In the genomic region with DNA sequence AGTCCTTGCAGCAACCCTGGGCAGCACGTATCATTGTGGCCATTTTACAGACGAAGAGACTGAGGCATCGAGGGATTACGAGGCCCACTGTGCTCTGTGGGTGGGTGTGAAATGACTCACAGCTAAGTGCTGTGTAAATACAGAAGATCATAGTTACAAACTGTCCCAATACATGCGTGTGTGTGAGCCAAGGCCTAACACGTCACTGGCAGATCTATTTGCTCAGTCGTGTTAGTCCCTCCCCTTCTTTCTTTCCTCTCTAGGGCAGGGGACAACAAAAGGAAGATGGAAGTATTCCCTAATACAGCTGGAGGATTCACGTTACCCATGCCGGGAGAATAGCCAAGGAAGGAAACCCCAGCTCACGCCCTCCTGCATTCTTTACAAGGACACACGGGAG, we compare ENCODE assay signal across 14 cellular contexts.
A peak's percentile ranks its signal among the peaks of the same experiment; 100 is the strongest.
DNase-seq lines count a peak whose midpoint lies in the region; ATAC-seq, FAIRE-seq and TF ChIP-seq lines count a peak whose summit lies in the region.
"Had no signal": no experiment of that assay in that cellular context is flagged by ENCODE, and none has a peak within 500 bp of the region (broad histone marks: within the 10 kb centered on the region; RNA-seq: fewer than 3 reads in every experiment).

No MANE protein-coding gene starts in this region.

- H3K18ac ChIP-seq in H9 (ENCODE audit: insufficient read length, low read depth, low read length) = no peak overlapping the region

- H4K8ac ChIP-seq in H9 (replicated peaks; ENCODE audit: insufficient read length, low read depth, low read length) = no peak overlapping the region

- H3K79me1 ChIP-seq in H9 (ENCODE audit: insufficient read depth, low read depth, low read length, poor library complexity, severe bottlenecking) = no peaks in the 10 kb centered on the region

- in situ Hi-C loops in K562 (cut with MboI) = no loop called here

- DNase-seq in DMS53 (lab: John Stamatoyannopoulos, UW) = peak; percentile 49
- peak; percentile 4 for DNase-seq in GM23338 (ENCODE audit: low spot score)
- DNase-seq in K562 (ENCODE audit: extremely low read depth in 1 of 4, low spot score in 3 of 4) = no peak
- DNase-seq in lung microvascular endothelial cell (ENCODE audit: low read depth in 2 of 2) = peak; percentile 36 to 64
- DNase-seq in mucosa of gallbladder (ENCODE audit: low spot score) = no peak
- DNase-seq in endothelial cell (ENCODE audit: low spot score) = no peak
- DNase-seq in H9 = no peak
- DNase-seq: foreskin melanocyte; KBM-7; OCI-M1; stimulated activated naive CD8-positive, alpha-beta T cell treated with anti-CD3 and anti-CD28 coated beads, Interleukin-15, amount 100 ng/mL, for 72 hours had no signal

- no peaks in the 10 kb centered on the region for H3K9me3 Mint-ChIP-seq in GM23338
- no peaks in the 10 kb centered on the region for H3K9me3 Mint-ChIP-seq in endothelial cell (ENCODE audit: unreplicated experiment)
- no peaks in the 10 kb centered on the region for H3K9me3 Mint-ChIP-seq in H9
- H3K9me3 Mint-ChIP-seq: stimulated activated naive CD8-positive, alpha-beta T cell treated with anti-CD3 and anti-CD28 coated beads, Interleukin-15, amount 100 ng/mL, for 72 hours had no signal

- H3K4ac ChIP-seq in H9 (ENCODE audit: low read depth, low read length) = no peak overlapping the region

- no peak overlapping the region for H3K23ac ChIP-seq in H9 (ENCODE audit: insufficient read length, low read depth, low read length)

- H3K9me1 ChIP-seq in K562 (ENCODE audit: control insufficient read depth, insufficient read depth, low read length) = no peaks in the 10 kb centered on the region

- no peak overlapping the region for H3K4me2 ChIP-seq in GM23338
- H3K4me2 ChIP-seq in K562 (ENCODE audit: insufficient read depth, low read length) = no peak overlapping the region
- no peak overlapping the region for H3K4me2 ChIP-seq in H9 (ENCODE audit: insufficient read depth, insufficient read length, low read length)
- H3K4me2 ChIP-seq: smooth muscle cell had no signal

- H2BK5ac ChIP-seq in H9 (ENCODE audit: insufficient read length, low read length) = no peak overlapping the region

- H3K56ac ChIP-seq in H9 (ENCODE audit: insufficient read length, low read depth, low read length) = no peak overlapping the region

- no peak overlapping the region for H4K91ac ChIP-seq in H9 (ENCODE audit: insufficient read length, low read depth, low read length)

- H3K9ac ChIP-seq in K562 (ENCODE audit: insufficient read depth in 1 of 2, low read depth in 2 of 2, low read length in 2 of 2) (no peak overlapping the region), H9 (ENCODE audit: extremely low read depth, insufficient read length, low read length) (no peak overlapping the region)

- H3K36me3 ChIP-seq in GM23338 (ENCODE audit: insufficient read depth) = no peaks in the 10 kb centered on the region
- H3K36me3 ChIP-seq in K562 (ENCODE audit: control insufficient read depth, insufficient read depth, low read length) = no peaks in the 10 kb centered on the region
- H3K36me3 ChIP-seq: HAP-1 had no signal

- BruUV-seq in K562 (replicated peaks; lab: Mats Ljungman, UMichigan) = no TSS peak

- TF ChIP-seq CTCF in GM23338 (conservative IDR thresholded peaks at IDR 0.05; ENCODE audit: low read depth in 2 of 2) = no peak
- TF ChIP-seq CTCF in K562 (IDR thresholded peaks at IDR 0.05 in 2 of 3, conservative IDR thresholded peaks at IDR 0.05 in 1 of 3; ENCODE audit: insufficient read depth in 2 of 3, low read depth in 1 of 3, low read length in 3 of 3) = no peak
- TF ChIP-seq CTCF in endothelial cell (IDR thresholded peaks at IDR 0.05; ENCODE audit: unreplicated experiment) = no peak
- TF ChIP-seq CTCF in H9 (conservative IDR thresholded peaks at IDR 0.05) = no peak

- no peak for TF ChIP-seq EP300 in K562 (IDR thresholded peaks at IDR 0.05; ENCODE audit: low read length)

- no peak overlapping the region for H2BK12ac ChIP-seq in H9 (ENCODE audit: insufficient read length, low read depth, low read length)

- no peak for FAIRE-seq in K562 (lab: Jason Lieb, UNC)

- no peak overlapping the region for H3K27ac Mint-ChIP-seq in GM23338
- H3K27ac Mint-ChIP-seq in endothelial cell (ENCODE audit: unreplicated experiment) = no peak overlapping the region
- peak overlapping the region in 1 of 3 experiments; percentile 52; a peak in 1 of 7 replicates for H3K27ac Mint-ChIP-seq in H9
- H3K27ac Mint-ChIP-seq: stimulated activated naive CD8-positive, alpha-beta T cell treated with anti-CD3 and anti-CD28 coated beads, Interleukin-15, amount 100 ng/mL, for 72 hours had no signal

- TF ChIP-seq RAD21 in K562 (CRISPR knock-in tag; conservative IDR thresholded peaks at IDR 0.05 in 1 of 2, IDR thresholded peaks at IDR 0.05 in 1 of 2) = no peak

- H4K5ac ChIP-seq in H9 (ENCODE audit: insufficient read length, low read depth, low read length) = no peak overlapping the region

- no peak overlapping the region for H2BK20ac ChIP-seq in H9 (ENCODE audit: low read depth, low read length, poor library complexity, severe bottlenecking)

- H3K79me2 ChIP-seq in GM23338 (replicated peaks; ENCODE audit: insufficient read depth) (no peaks in the 10 kb centered on the region), K562 (ENCODE audit: control insufficient read depth, insufficient read depth, low read length) (no peaks in the 10 kb centered on the region), H9 (ENCODE audit: insufficient read depth, low read length) (no peaks in the 10 kb centered on the region)

- H3K36me3 Mint-ChIP-seq in GM23338 (ENCODE audit: low read depth) = no peaks in the 10 kb centered on the region
- no peaks in the 10 kb centered on the region for H3K36me3 Mint-ChIP-seq in endothelial cell (ENCODE audit: low read depth, unreplicated experiment)
- no peaks in the 10 kb centered on the region for H3K36me3 Mint-ChIP-seq in H9 (ENCODE audit: insufficient read depth in 1 of 3, low read depth in 3 of 3)

- no peaks in the 10 kb centered on the region; the same call in 1 of the 2 replicates for H3K9me2 ChIP-seq in GM23338 (ENCODE audit: insufficient read depth)

- ATAC-seq in GM23338 (peak; percentile 17; the same call in 1 of the 3 replicates), K562 (no peak), HG03108 (IDR thresholded peaks at IDR 0.05; ENCODE audit: unreplicated experiment) (no peak)
- ATAC-seq: stimulated activated naive CD8-positive, alpha-beta T cell treated with anti-CD3 and anti-CD28 coated beads, Interleukin-15, amount 100 ng/mL, for 72 hours had no signal

- H2BK120ac ChIP-seq in H9 (ENCODE audit: low read depth, low read length, poor library complexity, severe bottlenecking) = no peak overlapping the region

- H2AK5ac ChIP-seq in H9 (ENCODE audit: insufficient read length, low read length) = no peak overlapping the region

- no peaks in the 10 kb centered on the region for H4K20me1 ChIP-seq in GM23338 (replicated peaks; ENCODE audit: insufficient read depth)
- no peaks in the 10 kb centered on the region for H4K20me1 ChIP-seq in K562 (replicated peaks; ENCODE audit: control insufficient read depth, insufficient read depth, low read length)
- H4K20me1 ChIP-seq in H9 (ENCODE audit: control insufficient read depth, insufficient read depth, insufficient read length) = no peaks in the 10 kb centered on the region

- no peak overlapping the region for H3T11ph ChIP-seq in H9 (ENCODE audit: low read length)

- no peaks in the 10 kb centered on the region for H3K23me2 ChIP-seq in H9 (ENCODE audit: insufficient read length, low read depth, low read length, poor library complexity, severe bottlenecking)

- CTCF ChIA-PET in K562 (lab: Yijun Ruan, JAX; ENCODE audit: low intra/inter-chr PET ratio) = no interaction called here

- H3K9me3 ChIP-seq in K562 (replicated peaks; ENCODE audit: control insufficient read depth, insufficient read depth, low read depth, low read length) (no peaks in the 10 kb centered on the region), H9 (ENCODE audit: control insufficient read depth, low read depth, low read length) (no peaks in the 10 kb centered on the region)
- H3K9me3 ChIP-seq: HAP-1 had no signal

- no peak overlapping the region for H3K14ac ChIP-seq in H9 (ENCODE audit: insufficient read depth, low read length)

- no peak overlapping the region for H3K4me3 ChIP-seq in GM23338
- H3K4me3 ChIP-seq in K562 = no peak overlapping the region
- H3K4me3 ChIP-seq: HAP-1, smooth muscle cell had no signal

- no peaks in the 10 kb centered on the region for H3F3A ChIP-seq in GM23338 (replicated peaks; ENCODE audit: low read depth)

- H3K4me1 ChIP-seq in GM23338 (ENCODE audit: insufficient read depth) (peaks cover 15% of the 10 kb centered on the region), K562 (replicated peaks in 1 of 2; ENCODE audit: control insufficient read depth in 2 of 2, insufficient read depth in 2 of 2, low read length in 2 of 2) (no peaks in the 10 kb centered on the region), H9 (ENCODE audit: insufficient read depth, low read length) (peaks cover 5% of the 10 kb centered on the region; the same call in 1 of the 2 replicates)
- H3K4me1 ChIP-seq: HAP-1 had no signal

- no peak overlapping the region for H2BK15ac ChIP-seq in H9 (ENCODE audit: low read depth, low read length)

- H3K4me3 Mint-ChIP-seq in GM23338 (no peak overlapping the region), endothelial cell (ENCODE audit: unreplicated experiment) (no peak overlapping the region), H9 (no peak overlapping the region)
- H3K4me3 Mint-ChIP-seq: stimulated activated naive CD8-positive, alpha-beta T cell treated with anti-CD3 and anti-CD28 coated beads, Interleukin-15, amount 100 ng/mL, for 72 hours had no signal

- H3K27me3 Mint-ChIP-seq in GM23338 (ENCODE audit: insufficient read depth, low read depth, poor library complexity) (peaks cover 8% of the 10 kb centered on the region), endothelial cell (ENCODE audit: unreplicated experiment) (peaks cover 6% of the 10 kb centered on the region), H9 (ENCODE audit: low read depth) (peaks cover 6% of the 10 kb centered on the region)

- no peak for TF ChIP-seq POLR2A in K562 (conservative IDR thresholded peaks at IDR 0.05)

- H3K4me1 Mint-ChIP-seq in GM23338 = peaks cover 24% of the 10 kb centered on the region
- peaks cover 21% of the 10 kb centered on the region for H3K4me1 Mint-ChIP-seq in endothelial cell (ENCODE audit: unreplicated experiment)
- peaks cover 31 to 44% of the 10 kb centered on the region in 2 experiments for H3K4me1 Mint-ChIP-seq in H9

- WGBS in K562 (ENCODE audit: insufficient coverage, low coverage, missing lambda C conversion rate) = under 1% methylated on average over 11 of the region's 11 CpGs
- WGBS in H9 (ENCODE audit: extremely low coverage, insufficient read length, low lambda C conversion rate) = no CpG with 5 or more reads among the region's 11 CpGs

- H3K27me3 ChIP-seq in GM23338 (ENCODE audit: insufficient read depth) (no peaks in the 10 kb centered on the region), K562 (ENCODE audit: control insufficient read depth in 2 of 2, insufficient read depth in 2 of 2, low read length in 2 of 2) (peaks cover 28 to 48% of the 10 kb centered on the region in 2 experiments), H9 (ENCODE audit: insufficient read depth, low read length) (no peaks in the 10 kb centered on the region)

- intact Hi-C loops in K562 (cut with micrococcal nuclease) = loop anchor here (10.0 kb wide), 1 partner anchor 89 kb away; no protein-coding TSS in a partner anchor

- H3K27ac ChIP-seq in GM23338 (ENCODE audit: low read depth) = no peak overlapping the region
- no peak overlapping the region for H3K27ac ChIP-seq in K562 (ENCODE audit: extremely low read depth, low read depth, low read length)
- H3K27ac ChIP-seq in H9 (ENCODE audit: insufficient read length, low read depth, low read length) = no peak overlapping the region

- H2AFZ ChIP-seq in GM23338 (peak overlapping the region; percentile 59; the same call in 1 of the 2 replicates), K562 (ENCODE audit: low read depth, low read length) (no peak overlapping the region), H9 (ENCODE audit: low read length) (no peak overlapping the region)

- POLR2A ChIA-PET in K562 (lab: Yijun Ruan, JAX) = interaction anchor here (0.6 kb wide), 1 partner anchor 13 kb away, joined by 3 read pairs; no protein-coding TSS in a partner anchor

Comparison
In these comparisons a context has a peak if more than half of its experiments do, and no peak if none do; other contexts are left out.
1. DNase-seq: peak in DMS53 (single experiment), GM23338 (single experiment) and lung microvascular endothelial cell (2 of 2); none in K562 (0 of 4), mucosa of gallbladder (single experiment), endothelial cell (single experiment) and H9 (single experiment).